ENCODE assay signal across 22 cellular contexts in genomic region chr3:34022147-34022546, GRCh38.
"Had no signal": no experiment of that assay in that cellular context is flagged by ENCODE, and none has a peak within 500 bp of the region (broad histone marks: within the 10 kb centered on the region; RNA-seq: fewer than 3 reads in every experiment).

No MANE protein-coding gene starts in this region.

- H3K4me3 Mint-ChIP-seq: activated CD4-positive, alpha-beta memory T cell treated with anti-CD3 and anti-CD28 coated beads for 36 hours; activated CD4-positive, alpha-beta T cell treated with anti-CD3 and anti-CD28 coated beads, Interleukin-2, amount 10 ng/mL, durations not matched to agents 7 days and 5 days; activated naive CD4-positive, alpha-beta T cell treated with anti-CD3 and anti-CD28 coated beads for 36 hours; activated naive CD8-positive, alpha-beta T cell; activated T-cell treated with anti-CD3 and anti-CD28 coated beads, Interleukin-2, amount 50 U/mL, for 4 hours; T-helper 17 cell; WTC11 had no signal

- H3K27me3 Mint-ChIP-seq: activated CD4-positive, alpha-beta memory T cell treated with anti-CD3 and anti-CD28 coated beads for 36 hours; activated naive CD8-positive, alpha-beta T cell had no signal

- H3K9me3 ChIP-seq: breast epithelium had no signal

- H3K27ac ChIP-seq: breast epithelium, KMS-11 had no signal

- H3K4me1 ChIP-seq: breast epithelium had no signal

- H3K36me3 Mint-ChIP-seq: activated CD4-positive, alpha-beta memory T cell treated with anti-CD3 and anti-CD28 coated beads for 36 hours; WTC11 had no signal

- H3K27ac Mint-ChIP-seq: activated CD4-positive, alpha-beta memory T cell treated with anti-CD3 and anti-CD28 coated beads for 36 hours; activated CD4-positive, alpha-beta T cell treated with anti-CD3 and anti-CD28 coated beads, Interleukin-2, amount 10 ng/mL, durations not matched to agents 7 days and 5 days; activated naive CD4-positive, alpha-beta T cell treated with anti-CD3 and anti-CD28 coated beads for 36 hours; activated naive CD8-positive, alpha-beta T cell; T-helper 17 cell; WTC11 had no signal

- H3K27me3 ChIP-seq: breast epithelium had no signal

- H3K9ac ChIP-seq: KMS-11 had no signal

- H3K4me1 Mint-ChIP-seq: WTC11 had no signal

- H3K4me3 ChIP-seq: breast epithelium had no signal

- DNase-seq: activated CD4-positive, alpha-beta memory T cell treated with anti-CD3 and anti-CD28 coated beads for 36 hours; activated CD4-positive, alpha-beta T cell treated with anti-CD3 and anti-CD28 coated beads, Interleukin-2, amount 10 ng/mL, durations not matched to agents 7 days and 5 days; activated CD8-positive, alpha-beta memory T cell treated with anti-CD3 and anti-CD28 coated beads for 24 hours; activated gamma-delta T cell; activated naive CD4-positive, alpha-beta T cell treated with anti-CD3 and anti-CD28 coated beads for 36 hours; activated T-cell treated with anti-CD3 and anti-CD28 coated beads, Interleukin-2, amount 50 U/mL, for 4 hours; central memory CD4-positive, alpha-beta T cell; NCI-H1105 treated with DMSO at 0.1 percent for 48 hours; NCI-H1436 treated with DMSO at 0.1 percent for 48 hours; NCI-H187; NCI-H2081 treated with DMSO at 0.1 percent for 48 hours; NCI-H2227 treated with DMSO at 0.1 percent for 48 hours; NCI-H446 treated with DMSO at 0.1 percent for 48 hours; NK-92 treated with Interleukin-12 subunit alpha and Interleukin-12 subunit beta, amount 100 ng/mL, for 24 hours; PC-3; SHP77 treated with DMSO at 0.1 percent for 48 hours; T-helper 17 cell; T-helper 9 cell had no signal

- ATAC-seq: activated T-cell treated with anti-CD3 and anti-CD28 coated beads, Interleukin-2, amount 50 U/mL, for 4 hours; PC-3; T-helper 17 cell; WTC11 had no signal

- H3K9me3 Mint-ChIP-seq: activated CD4-positive, alpha-beta memory T cell treated with anti-CD3 and anti-CD28 coated beads for 36 hours; activated T-cell treated with anti-CD3 and anti-CD28 coated beads, Interleukin-2, amount 50 U/mL, for 4 hours; WTC11 had no signal

- H3K36me3 ChIP-seq: breast epithelium had no signal

- H3K4me2 ChIP-seq: KMS-11 had no signal
